13 cellular contexts compared by ENCODE assay signal in the genomic region with DNA sequence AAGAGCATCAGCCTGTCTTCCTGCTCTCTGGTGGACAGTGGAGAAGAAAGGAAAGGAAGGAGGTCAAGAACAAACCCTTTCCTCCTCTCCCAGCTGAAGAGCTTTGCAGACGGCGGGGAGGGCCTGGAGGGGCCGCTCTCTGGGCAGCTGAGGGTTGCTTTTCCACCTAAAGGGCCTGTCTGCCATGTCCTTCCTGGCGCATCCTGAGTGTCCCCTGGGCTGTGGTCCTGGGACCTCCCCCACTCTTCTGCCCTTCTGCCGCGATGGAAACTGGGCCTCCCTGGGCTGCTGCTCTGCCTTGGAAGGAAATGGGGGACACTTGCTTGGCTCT.
DNase-seq lines count a peak whose midpoint lies in the region; ATAC-seq and TF ChIP-seq lines count a peak whose summit lies in the region.
"Had no signal": no experiment of that assay in that cellular context is flagged by ENCODE, and none has a peak within 500 bp of the region (broad histone marks: within the 10 kb centered on the region; RNA-seq: fewer than 3 reads in every experiment).

No MANE protein-coding gene starts in this region.

- POLR2A ChIA-PET in SK-N-SH (lab: Yijun Ruan, JAX) = no interaction called here

- DNase-seq in SK-N-SH = no peak
- DNase-seq in esophagus muscularis mucosa (ENCODE audit: extremely low spot score) = no peak
- no peak for DNase-seq in transverse colon
- DNase-seq in NCI-H2171 treated with DMSO at 0.1 percent for 48 hours (lab: John Stamatoyannopoulos, UW) = no peak
- DNase-seq in SIG-M5 treated with dmso at 0.1 percent for 504 hours (lab: John Stamatoyannopoulos, UW; ENCODE audit: unreplicated experiment) = no peak
- DNase-seq in SW 1271 (lab: John Stamatoyannopoulos, UW) = no peak
- DNase-seq: activated T-cell treated with anti-CD3 and anti-CD28 coated beads, Interleukin-2, amount 50 U/mL, for 24 hours; DND-41; hippocampal formation; NK-92 treated with Interleukin-12 subunit alpha and Interleukin-12 subunit beta, amount 100 ng/mL, for 24 hours had no signal

- H3K27ac ChIP-seq in SK-N-SH (ENCODE audit: low read depth in 2 of 2, low read length in 1 of 2) (no peak overlapping the region), esophagus muscularis mucosa (replicated peaks in 1 of 4) (peak overlapping the region; percentile 80 to 83 (median 81)), neural cell (ENCODE audit: low read length) (no peak overlapping the region), transverse colon (peak overlapping the region; percentile 89 to 93 (median 92))
- H3K27ac ChIP-seq: cardiac muscle cell had no signal

- H3K4me3 ChIP-seq in SK-N-SH (ENCODE audit: low read depth in 2 of 2, low read length in 1 of 2) (no peak overlapping the region), esophagus muscularis mucosa (peak overlapping the region; percentile 17 to 31 (median 24)), neural cell (ENCODE audit: low read length) (peak overlapping the region; percentile 39), transverse colon (peak overlapping the region in 1 of 4 donors; percentile 24)
- H3K4me3 ChIP-seq: cardiac muscle cell had no signal

- peak; percentile 10; the same call in 2 of the 3 replicates for ATAC-seq in SK-N-SH treated with all-trans-retinoic acid at 6 μM for 48 hours

- intact Hi-C loops in esophagus muscularis mucosa (cut with DNase I) = no loop called here
- intact Hi-C loops in transverse colon (cut with DNase I; ENCODE audit: low total_unique reads) = no loop called here

- TF ChIP-seq EP300 in SK-N-SH (IDR thresholded peaks at IDR 0.05; ENCODE audit: borderline replicate concordance in 1 of 2, low read depth in 1 of 2, low read length in 1 of 2) = no peak
- no peak for TF ChIP-seq EP300 in esophagus muscularis mucosa (IDR thresholded peaks at IDR 0.05)
- TF ChIP-seq EP300 in neural cell (conservative IDR thresholded peaks at IDR 0.05; ENCODE audit: poor library complexity, severe bottlenecking) = no peak
- no peak for TF ChIP-seq EP300 in transverse colon (IDR thresholded peaks at IDR 0.05; ENCODE audit: low read depth)

- H3K9me2 ChIP-seq in SK-N-SH (no peaks in the 10 kb centered on the region), neural cell (ENCODE audit: insufficient read depth, low read length) (no peaks in the 10 kb centered on the region)

- no peaks in the 10 kb centered on the region for H4K20me1 ChIP-seq in SK-N-SH (ENCODE audit: insufficient read depth)
- H4K20me1 ChIP-seq in neural cell (ENCODE audit: insufficient read depth) = no peaks in the 10 kb centered on the region

- no peaks in the 10 kb centered on the region for H3F3A ChIP-seq in SK-N-SH (replicated peaks; ENCODE audit: insufficient read depth)
- H3F3A ChIP-seq in neural cell (ENCODE audit: insufficient read depth, low read length, poor library complexity, severe bottlenecking) = no peaks in the 10 kb centered on the region

- no peak overlapping the region for H3K9ac ChIP-seq in SK-N-SH
- no peak overlapping the region for H3K9ac ChIP-seq in neural cell (ENCODE audit: low read length)

- CTCF ChIA-PET in SK-N-SH (lab: Yijun Ruan, JAX) = no interaction called here

- no peaks in the 10 kb centered on the region for H3K79me2 ChIP-seq in SK-N-SH (ENCODE audit: insufficient read depth)
- no peaks in the 10 kb centered on the region for H3K79me2 ChIP-seq in neural cell (replicated peaks; ENCODE audit: insufficient read depth, low read length)

- in situ Hi-C loops in transverse colon (cut with MboI; ENCODE audit: low pct_ligation_motif_present in 1 of 4, low pct_unique_long_range_greater_than_20kb in 1 of 4, low sequenced_read_pairs in 3 of 4) = no loop called here

- H2AFZ ChIP-seq in SK-N-SH (ENCODE audit: low read depth) (no peak overlapping the region), neural cell (ENCODE audit: low read depth, low read length) (no peak overlapping the region)

- H3K36me3 ChIP-seq in SK-N-SH (replicated peaks in 1 of 2; ENCODE audit: control insufficient read depth in 1 of 2, insufficient read depth in 2 of 2, low read length in 1 of 2) (no peaks in the 10 kb centered on the region), esophagus muscularis mucosa (no peaks in the 10 kb centered on the region), neural cell (ENCODE audit: insufficient read depth, low read length) (no peaks in the 10 kb centered on the region), transverse colon (no peaks in the 10 kb centered on the region)
- H3K36me3 ChIP-seq: cardiac muscle cell had no signal

- no peak for TF ChIP-seq CTCF in SK-N-SH (IDR thresholded peaks at IDR 0.05)
- TF ChIP-seq CTCF in esophagus muscularis mucosa (IDR thresholded peaks at IDR 0.05) = no peak
- TF ChIP-seq CTCF in neural cell (IDR thresholded peaks at IDR 0.05; ENCODE audit: poor library complexity, severe bottlenecking) = no peak
- TF ChIP-seq CTCF in transverse colon (IDR thresholded peaks at IDR 0.05) = no peak

- H3K4me2 ChIP-seq in SK-N-SH = no peak overlapping the region
- H3K4me2 ChIP-seq in neural cell (ENCODE audit: low read length) = no peak overlapping the region

- H3K9me3 ChIP-seq in SK-N-SH (no peaks in the 10 kb centered on the region), esophagus muscularis mucosa (no peaks in the 10 kb centered on the region), neural cell (ENCODE audit: low read length) (no peaks in the 10 kb centered on the region), transverse colon (no peaks in the 10 kb centered on the region)

- TF ChIP-seq POLR2A in esophagus muscularis mucosa (IDR thresholded peaks at IDR 0.05; ENCODE audit: low read depth) (no peak), transverse colon (IDR thresholded peaks at IDR 0.05) (peak; percentile 72)

- TF ChIP-seq RAD21 in SK-N-SH (IDR thresholded peaks at IDR 0.05; ENCODE audit: low read length) = no peak
- TF ChIP-seq RAD21 in neural cell (conservative IDR thresholded peaks at IDR 0.05) = no peak

- WGBS in SK-N-SH (ENCODE audit: low lambda C conversion rate) = 100% methylated on average over 1 of the region's 6 CpGs
- WGBS in esophagus muscularis mucosa = 67% methylated on average over 6 of the region's 6 CpGs
- WGBS in transverse colon (ENCODE audit: low coverage in 1 of 2), 2 donors = 0 to 38% methylated on average over 3 to 6 of the region's 6 CpGs

- H3K4me1 ChIP-seq in SK-N-SH (ENCODE audit: control insufficient read depth in 1 of 2, insufficient read depth in 2 of 2, low read depth in 1 of 2, low read length in 1 of 2) (peaks cover 0 to 14% of the 10 kb centered on the region in 2 experiments; a peak in 1 of 4 replicates), esophagus muscularis mucosa (peaks cover 43 to 53% (median 48%) of the 10 kb centered on the region in 4 donors), transverse colon (peaks cover 40 to 72% (median 53%) of the 10 kb centered on the region in 4 donors)

- H3K27me3 ChIP-seq in SK-N-SH (ENCODE audit: insufficient read depth) (no peaks in the 10 kb centered on the region), esophagus muscularis mucosa (no peaks in the 10 kb centered on the region), neural cell (ENCODE audit: insufficient read depth, low read depth, low read length) (peaks cover 6% of the 10 kb centered on the region), transverse colon (no peaks in the 10 kb centered on the region)
- H3K27me3 ChIP-seq: cardiac muscle cell had no signal

TF ChIP-seq in SK-N-SH treated with all-trans-retinoic acid at 6 μM for 48 hours, 23 proteins besides CTCF, POLR2A, EP300 and RAD21:
- TF ChIP-seq ARNTL (CRISPR knock-in tag; IDR thresholded peaks at IDR 0.05; ENCODE audit: borderline replicate concordance, low read depth) = no peak
- TF ChIP-seq CSDC2 (CRISPR knock-in tag; IDR thresholded peaks at IDR 0.05) = no peak

TF ChIP-seq in SK-N-SH, 30 proteins besides CTCF, POLR2A, EP300 and RAD21 (continues in another document):
- TF ChIP-seq, protein P1, sequence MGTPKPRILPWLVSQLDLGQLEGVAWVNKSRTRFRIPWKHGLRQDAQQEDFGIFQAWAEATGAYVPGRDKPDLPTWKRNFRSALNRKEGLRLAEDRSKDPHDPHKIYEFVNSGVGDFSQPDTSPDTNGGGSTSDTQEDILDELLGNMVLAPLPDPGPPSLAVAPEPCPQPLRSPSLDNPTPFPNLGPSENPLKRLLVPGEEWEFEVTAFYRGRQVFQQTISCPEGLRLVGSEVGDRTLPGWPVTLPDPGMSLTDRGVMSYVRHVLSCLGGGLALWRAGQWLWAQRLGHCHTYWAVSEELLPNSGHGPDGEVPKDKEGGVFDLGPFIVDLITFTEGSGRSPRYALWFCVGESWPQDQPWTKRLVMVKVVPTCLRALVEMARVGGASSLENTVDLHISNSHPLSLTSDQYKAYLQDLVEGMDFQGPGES (IDR thresholded peaks at IDR 0.05; ENCODE audit: low read depth, low read length) = no peak

TF ChIP-seq in neural cell, 6 proteins besides CTCF, POLR2A, EP300 and RAD21 (continues in another document):
- no peak for TF ChIP-seq SMC3 (conservative IDR thresholded peaks at IDR 0.05; ENCODE audit: poor library complexity)
- no peak for TF ChIP-seq MXI1 (conservative IDR thresholded peaks at IDR 0.05; ENCODE audit: poor library complexity, severe bottlenecking)
- TF ChIP-seq EZH2 (IDR thresholded peaks at IDR 0.05; ENCODE audit: borderline replicate concordance, insufficient read depth, low read length, poor library complexity, severe bottlenecking) = no peak
- no peak for TF ChIP-seq POLR2AphosphoS5 (IDR thresholded peaks at IDR 0.05)
- TF ChIP-seq, protein P2, sequence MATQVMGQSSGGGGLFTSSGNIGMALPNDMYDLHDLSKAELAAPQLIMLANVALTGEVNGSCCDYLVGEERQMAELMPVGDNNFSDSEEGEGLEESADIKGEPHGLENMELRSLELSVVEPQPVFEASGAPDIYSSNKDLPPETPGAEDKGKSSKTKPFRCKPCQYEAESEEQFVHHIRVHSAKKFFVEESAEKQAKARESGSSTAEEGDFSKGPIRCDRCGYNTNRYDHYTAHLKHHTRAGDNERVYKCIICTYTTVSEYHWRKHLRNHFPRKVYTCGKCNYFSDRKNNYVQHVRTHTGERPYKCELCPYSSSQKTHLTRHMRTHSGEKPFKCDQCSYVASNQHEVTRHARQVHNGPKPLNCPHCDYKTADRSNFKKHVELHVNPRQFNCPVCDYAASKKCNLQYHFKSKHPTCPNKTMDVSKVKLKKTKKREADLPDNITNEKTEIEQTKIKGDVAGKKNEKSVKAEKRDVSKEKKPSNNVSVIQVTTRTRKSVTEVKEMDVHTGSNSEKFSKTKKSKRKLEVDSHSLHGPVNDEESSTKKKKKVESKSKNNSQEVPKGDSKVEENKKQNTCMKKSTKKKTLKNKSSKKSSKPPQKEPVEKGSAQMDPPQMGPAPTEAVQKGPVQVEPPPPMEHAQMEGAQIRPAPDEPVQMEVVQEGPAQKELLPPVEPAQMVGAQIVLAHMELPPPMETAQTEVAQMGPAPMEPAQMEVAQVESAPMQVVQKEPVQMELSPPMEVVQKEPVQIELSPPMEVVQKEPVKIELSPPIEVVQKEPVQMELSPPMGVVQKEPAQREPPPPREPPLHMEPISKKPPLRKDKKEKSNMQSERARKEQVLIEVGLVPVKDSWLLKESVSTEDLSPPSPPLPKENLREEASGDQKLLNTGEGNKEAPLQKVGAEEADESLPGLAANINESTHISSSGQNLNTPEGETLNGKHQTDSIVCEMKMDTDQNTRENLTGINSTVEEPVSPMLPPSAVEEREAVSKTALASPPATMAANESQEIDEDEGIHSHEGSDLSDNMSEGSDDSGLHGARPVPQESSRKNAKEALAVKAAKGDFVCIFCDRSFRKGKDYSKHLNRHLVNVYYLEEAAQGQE (IDR thresholded peaks at IDR 0.05; ENCODE audit: borderline replicate concordance) = no peak

Comparison
In these comparisons a context has a peak if more than half of its experiments do, and no peak if none do; other contexts are left out.
1. H3K27ac ChIP-seq: peak in esophagus muscularis mucosa (4 of 4) and transverse colon (4 of 4); none in SK-N-SH (0 of 2) and neural cell (single experiment).
2. H3K4me3 ChIP-seq: peak in esophagus muscularis mucosa (4 of 4) and neural cell (single experiment); none in SK-N-SH (0 of 2).